11 cellular contexts compared by ENCODE assay signal in genomic region chr18:77052656-77053309, GRCh38.
DNase-seq lines count a peak whose midpoint lies in the region; ATAC-seq, FAIRE-seq and TF ChIP-seq lines count a peak whose summit lies in the region.
"Had no signal": no experiment of that assay in that cellular context is flagged by ENCODE, and none has a peak within 500 bp of the region (broad histone marks: within the 10 kb centered on the region; RNA-seq: fewer than 3 reads in every experiment).

No MANE protein-coding gene starts in this region.

- peaks cover 38% of the 10 kb centered on the region for H3K36me3 ChIP-seq in neutrophil
- H3K36me3 ChIP-seq: ascending aorta had no signal

- peak; percentile 52 for FAIRE-seq in GM18507 (lab: Jason Lieb, UNC)
- FAIRE-seq: keratinocyte had no signal

- peaks cover 67% of the 10 kb centered on the region for H3K4me1 Mint-ChIP-seq in activated B cell treated with CpG ODN at 0.5 μM for 24 hours

- H3K4me3 ChIP-seq in neutrophil (ENCODE audit: low read depth in 1 of 2, low read length in 1 of 2) = peak overlapping the region; percentile 58 to 67
- H3K4me3 ChIP-seq: ascending aorta had no signal

- H3K36me3 Mint-ChIP-seq in activated B cell treated with CpG ODN at 0.5 μM for 24 hours (ENCODE audit: low read depth) = peaks cover 13% of the 10 kb centered on the region

- H3K27me3 ChIP-seq in neutrophil = no peaks in the 10 kb centered on the region
- H3K27me3 ChIP-seq: ascending aorta had no signal

- H3K27ac ChIP-seq in neutrophil = peak overlapping the region; percentile 99

- peaks cover 60 to 61% of the 10 kb centered on the region in 2 experiments for H3K4me1 ChIP-seq in neutrophil (ENCODE audit: control insufficient read depth in 1 of 2, insufficient read depth in 1 of 2, low read depth in 1 of 2, low read length in 1 of 2)

- H3K4me3 Mint-ChIP-seq in activated B cell treated with CpG ODN at 0.5 μM for 24 hours = peak overlapping the region; percentile 25

- H3K27me3 Mint-ChIP-seq in activated B cell treated with CpG ODN at 0.5 μM for 24 hours = no peaks in the 10 kb centered on the region

- peak overlapping the region; percentile 91 for H3K27ac Mint-ChIP-seq in activated B cell treated with CpG ODN at 0.5 μM for 24 hours

- POLR2A ChIA-PET in activated B cell treated with CpG ODN at 0.5 μM for 24 hours (lab: Charles Lee) = interaction anchor here (0.9 to 8.2 kb wide), 13 partner anchors 10 to 159 kb away, joined by 3 to 154 read pairs (median 5); partner anchors contain the start of gene MBP

- intact Hi-C loops in activated B cell treated with CpG ODN at 0.5 μM for 24 hours (cut with micrococcal nuclease) = no loop called here

- DNase-seq in GM18507 (ENCODE audit: extremely low spot score, insufficient read length, low read depth) (no peak), activated B cell treated with CpG ODN at 0.5 μM for 24 hours (no peak), NCI-H345 treated with DMSO at 0.1 percent for 48 hours (lab: John Stamatoyannopoulos, UW; ENCODE audit: unreplicated experiment) (no peak)
- no peak for DNase-seq in activated CD4-positive, alpha-beta T cell treated with anti-CD3 and anti-CD28 coated beads, Interleukin-2, amount 50 U/mL, for 1 hour
- DNase-seq: NCI-H2227 treated with DMSO at 0.1 percent for 48 hours had no signal

- no peaks in the 10 kb centered on the region for H3K9me3 ChIP-seq in neutrophil
- H3K9me3 ChIP-seq: ascending aorta had no signal

- ATAC-seq in HG03135 (IDR thresholded peaks at IDR 0.05; ENCODE audit: unreplicated experiment) = peak; percentile 33
- peak; percentile 62 for ATAC-seq in activated B cell treated with CpG ODN at 0.5 μM for 24 hours (ENCODE audit: low read depth)
- no peak for ATAC-seq in GM18858 (IDR thresholded peaks at IDR 0.05; ENCODE audit: unreplicated experiment)
- ATAC-seq in HG03378 (IDR thresholded peaks at IDR 0.05; ENCODE audit: unreplicated experiment) = no peak

- CTCF ChIA-PET in activated B cell treated with CpG ODN at 0.5 μM for 24 hours (lab: Charles Lee) = interaction anchor here (0.9 to 5.6 kb wide), 8 partner anchors 16 to 159 kb away, joined by 3 to 43 read pairs (median 8); no protein-coding TSS in a partner anchor

- no peaks in the 10 kb centered on the region for H3K9me3 Mint-ChIP-seq in activated B cell treated with CpG ODN at 0.5 μM for 24 hours

- TF ChIP-seq CTCF in activated B cell treated with CpG ODN at 0.5 μM for 24 hours (IDR thresholded peaks at IDR 0.05) (no peak), neutrophil (IDR thresholded peaks at IDR 0.05) (peak; percentile 50)

Comparison
In these comparisons a context has a peak if more than half of its experiments do, and no peak if none do; other contexts are left out.
1. ATAC-seq: peak in HG03135 (single experiment) and activated B cell treated with CpG ODN at 0.5 μM for 24 hours (single experiment); none in GM18858 (single experiment) and HG03378 (single experiment).